Comparison of ENCODE assay signal across 23 cellular contexts in genomic region chr4:2054217-2054616, GRCh38. TPM values are rescaled to one million over a fixed set of nuclear protein-coding genes. Genes with fewer than 3 reads are reported as not detected.
DNase-seq lines count a peak whose midpoint lies in the region; ATAC-seq, FAIRE-seq and TF ChIP-seq lines count a peak whose summit lies in the region.
"Had no signal": no experiment of that assay in that cellular context is flagged by ENCODE, and none has a peak within 500 bp of the region (broad histone marks: within the 10 kb centered on the region; RNA-seq: fewer than 3 reads in every experiment).

No MANE protein-coding gene starts in this region.

- H3K27ac ChIP-seq in astrocyte (ENCODE audit: low read depth, low read length) (no peak overlapping the region), K562 (ENCODE audit: extremely low read depth, low read depth, low read length) (no peak overlapping the region), right lobe of liver (no peak overlapping the region), upper lobe of right lung (no peak overlapping the region)

- H3K36me3 ChIP-seq in astrocyte (ENCODE audit: insufficient read depth, low read length): no peaks in the 10 kb centered on the region
- no peaks in the 10 kb centered on the region for H3K36me3 ChIP-seq in K562 (ENCODE audit: control insufficient read depth, insufficient read depth, low read length)
- H3K36me3 ChIP-seq in right lobe of liver: no peaks in the 10 kb centered on the region
- no peaks in the 10 kb centered on the region for H3K36me3 ChIP-seq in upper lobe of right lung
- H3K36me3 ChIP-seq: BE2C had no signal

- no peaks in the 10 kb centered on the region for H3K4me1 Mint-ChIP-seq in astrocyte (ENCODE audit: low read depth, unreplicated experiment)

- TF ChIP-seq RAD21 in K562 (CRISPR knock-in tag; conservative IDR thresholded peaks at IDR 0.05 in 1 of 2, IDR thresholded peaks at IDR 0.05 in 1 of 2): no peak

- H2AFZ ChIP-seq in astrocyte (ENCODE audit: low read depth, low read length) (no peak overlapping the region), K562 (ENCODE audit: low read depth, low read length) (no peak overlapping the region)

- H3K9me3 Mint-ChIP-seq in astrocyte (ENCODE audit: unreplicated experiment): no peaks in the 10 kb centered on the region
- H3K9me3 Mint-ChIP-seq: CD8-positive, alpha-beta memory T cell; HFFc6 had no signal

- no peaks in the 10 kb centered on the region for H3K36me3 Mint-ChIP-seq in astrocyte (ENCODE audit: low read depth, unreplicated experiment)
- H3K36me3 Mint-ChIP-seq: CD4-positive, CD25-positive, alpha-beta regulatory T cell; CD8-positive, alpha-beta memory T cell had no signal

- H3K9me3 ChIP-seq in astrocyte (ENCODE audit: insufficient read depth, low read depth, low read length) (no peaks in the 10 kb centered on the region), K562 (replicated peaks; ENCODE audit: control insufficient read depth, insufficient read depth, low read depth, low read length) (no peaks in the 10 kb centered on the region), right lobe of liver (no peaks in the 10 kb centered on the region), upper lobe of right lung (no peaks in the 10 kb centered on the region)
- H3K9me3 ChIP-seq: BE2C had no signal

- ATAC-seq in K562: no peak
- ATAC-seq in right lobe of liver: no peak
- no peak for ATAC-seq in upper lobe of right lung
- ATAC-seq in SK-N-SH treated with all-trans-retinoic acid at 6 μM for 48 hours: no peak
- ATAC-seq: GM12878, HCT116 had no signal

- H3K4me1 ChIP-seq in astrocyte (ENCODE audit: insufficient read depth, low read length) (no peaks in the 10 kb centered on the region), K562 (replicated peaks in 1 of 2; ENCODE audit: control insufficient read depth in 2 of 2, insufficient read depth in 2 of 2, low read length in 2 of 2) (peaks cover 0 to 8% of the 10 kb centered on the region in 2 experiments; a peak in 3 of 5 replicates), right lobe of liver (no peaks in the 10 kb centered on the region), upper lobe of right lung (no peaks in the 10 kb centered on the region)
- H3K4me1 ChIP-seq: BE2C had no signal

- in situ Hi-C loops in K562 (cut with MboI): no loop called here

- no peaks in the 10 kb centered on the region for H4K20me1 ChIP-seq in astrocyte (ENCODE audit: insufficient read depth, low read length)
- no peaks in the 10 kb centered on the region for H4K20me1 ChIP-seq in K562 (replicated peaks; ENCODE audit: control insufficient read depth, insufficient read depth, low read length)

- FAIRE-seq in astrocyte (lab: Jason Lieb, UNC) (no peak), K562 (lab: Jason Lieb, UNC) (no peak)
- FAIRE-seq: A204.1, GM12878, HTR-8/SVneo had no signal

- H3K79me2 ChIP-seq in astrocyte (ENCODE audit: insufficient read depth, low read length) (no peaks in the 10 kb centered on the region), K562 (ENCODE audit: control insufficient read depth, insufficient read depth, low read length) (no peaks in the 10 kb centered on the region)

- H3K27me3 Mint-ChIP-seq in astrocyte (ENCODE audit: low read depth, unreplicated experiment): peaks cover 52% of the 10 kb centered on the region

- BruUV-seq in K562 (replicated peaks; lab: Mats Ljungman, UMichigan): no TSS peak

- H3K4me3 ChIP-seq in astrocyte (ENCODE audit: insufficient read depth, low read depth, low read length) (no peak overlapping the region), K562 (no peak overlapping the region), right lobe of liver (no peak overlapping the region), upper lobe of right lung (no peak overlapping the region)
- H3K4me3 ChIP-seq: GM12878 had no signal

- TF ChIP-seq POLR2A in K562 (conservative IDR thresholded peaks at IDR 0.05) (no peak), right lobe of liver (IDR thresholded peaks at IDR 0.05) (no peak)

- H3K9ac ChIP-seq in astrocyte (ENCODE audit: low read length) (no peak overlapping the region), K562 (ENCODE audit: insufficient read depth in 1 of 2, low read depth in 2 of 2, low read length in 2 of 2) (no peak overlapping the region)

- DNase-seq in astrocyte (ENCODE audit: low read depth) (no peak), K562 (ENCODE audit: extremely low read depth in 1 of 4, low spot score in 3 of 4) (no peak), right lobe of liver (peak in 2 of 3 donors; percentile 2 to 15), upper lobe of right lung (peak; percentile 8), NCI-H345 treated with DMSO at 0.1 percent for 48 hours (lab: John Stamatoyannopoulos, UW; ENCODE audit: unreplicated experiment) (no peak)
- DNase-seq: ACHN; BE2C; C1 segment of cervical spinal cord; CD4-positive, CD25-positive, alpha-beta regulatory T cell; CD8-positive, alpha-beta memory T cell; COR-L47; DMS 273 treated with DMSO at 0.1 percent for 48 hours; DMS53; DND-41; EL; GOT3; H7; HFFc6 had no signal

- CTCF ChIA-PET in K562 (lab: Yijun Ruan, JAX; ENCODE audit: low intra/inter-chr PET ratio): interaction anchor here (0.6 kb wide), 1 partner anchor 197 kb away, joined by 7 read pairs; no protein-coding TSS in a partner anchor

- POLR2A ChIA-PET in K562 (lab: Yijun Ruan, JAX): interaction anchor here (0.5 kb wide), 1 partner anchor 197 kb away, joined by 3 read pairs; no protein-coding TSS in a partner anchor

- intact Hi-C loops in K562 (cut with micrococcal nuclease): no loop called here
- intact Hi-C loops in right lobe of liver (cut with DNase I): no loop called here
- intact Hi-C loops in upper lobe of right lung (cut with DNase I): no loop called here

- H3K9me1 ChIP-seq in K562 (ENCODE audit: control insufficient read depth, insufficient read depth, low read length): no peaks in the 10 kb centered on the region

- no peak overlapping the region for H3K4me2 ChIP-seq in astrocyte (ENCODE audit: low read length)
- no peak overlapping the region for H3K4me2 ChIP-seq in K562 (ENCODE audit: insufficient read depth, low read length)

- TF ChIP-seq CTCF in astrocyte (IDR thresholded peaks at IDR 0.05; ENCODE audit: insufficient read depth, low read depth, low read length) (no peak), K562 (IDR thresholded peaks at IDR 0.05 in 2 of 3, conservative IDR thresholded peaks at IDR 0.05 in 1 of 3; ENCODE audit: insufficient read depth in 2 of 3, low read depth in 1 of 3, low read length in 3 of 3) (no peak), right lobe of liver (IDR thresholded peaks at IDR 0.05) (no peak), upper lobe of right lung (IDR thresholded peaks at IDR 0.05) (no peak)

- H3K27me3 ChIP-seq in astrocyte (ENCODE audit: insufficient read depth, low read length) (peaks cover 33% of the 10 kb centered on the region), K562 (ENCODE audit: control insufficient read depth in 2 of 2, insufficient read depth in 2 of 2, low read length in 2 of 2) (0 out of 5 replicates have a peak, but pooled peaks cover 0 to 4% of the 10 kb centered on the region in 2 experiments), right lobe of liver (peaks cover 0 to 10% of the 10 kb centered on the region in 2 donors), upper lobe of right lung (peaks cover 57% of the 10 kb centered on the region)

- TF ChIP-seq EP300 in K562 (IDR thresholded peaks at IDR 0.05; ENCODE audit: low read length): no peak

- 18% methylated on average over 6 of the region's 6 CpGs for WGBS in K562 (ENCODE audit: insufficient coverage, low coverage, missing lambda C conversion rate)
- WGBS in right lobe of liver (ENCODE audit: insufficient coverage, low coverage, low lambda C conversion rate, missing lambda C conversion rate): 56% methylated on average over 4 of the region's 6 CpGs

- H3K4me3 Mint-ChIP-seq in astrocyte (ENCODE audit: unreplicated experiment): no peak overlapping the region
- H3K4me3 Mint-ChIP-seq: CD4-positive, CD25-positive, alpha-beta regulatory T cell; CD8-positive, alpha-beta memory T cell; HFFc6 had no signal

- peak overlapping the region; percentile 48 for H3K27ac Mint-ChIP-seq in astrocyte (ENCODE audit: unreplicated experiment)
- H3K27ac Mint-ChIP-seq: CD4-positive, CD25-positive, alpha-beta regulatory T cell; HFFc6 had no signal

RNA-seq across cellular contexts. Expression of gene NAT8L, which starts 4.9 kb away (rescaled TPM):
- total RNA-seq in astrocyte: 1.2 and 1.6 TPM in 2 replicates
- total RNA-seq in K562 (2011; cell fraction: chromatin; rRNA removed; ENCODE audit: low replicate concordance): 10.2 and 23.1 TPM in 2 replicates
- total RNA-seq in K562 (2011; cell fraction: nucleolus; rRNA removed): 12.9 and 15.8 TPM in 2 replicates
- total RNA-seq in K562 (2011; cell fraction: nucleoplasm; rRNA removed): 10.6 and 15.3 TPM in 2 replicates
- 3.8 and 5.3 TPM in 2 replicates for total RNA-seq in K562 (2014; rRNA removed)
- total RNA-seq in K562 (2014; rRNA removed; fragmentation: Illumina TruSeq; extraction: Trizol): 0.62 and 0.67 TPM in 2 replicates
- 1.5 and 1.7 TPM in 2 replicates for total RNA-seq in K562 (2015; rRNA removed; fragmentation: Illumina TruSeq; extraction: Trizol)
- total RNA-seq in K562 (2021): 9.5 and 11.0 TPM in 2 replicates
- 3.9 and 4.9 TPM in 2 replicates for polyA plus RNA-seq in K562 (2011; rRNA removed)
- 7.9 and 9.1 TPM in 2 replicates for polyA plus RNA-seq in K562 (2011; cell fraction: cytosol; rRNA removed)
- 19.1 and 19.2 TPM in 2 replicates for polyA plus RNA-seq in K562 (2011; cell fraction: nucleus; rRNA removed)
- polyA plus RNA-seq in K562 (2012): 4.7 and 7.3 TPM in 2 replicates
- polyA plus RNA-seq in K562 (2014; fragmentation: Illumina TruSeq; extraction: Trizol): 1.5 and 3.1 TPM in 2 replicates
- polyA plus RNA-seq in K562 (2014; fragmentation: Nextera tagmentation; extraction: Ambion mirVana): under 1 TPM; 0.06 to 0.07 TPM
- 2.9 and 3.7 TPM in 2 replicates for polyA plus RNA-seq in K562 (2014; rRNA removed)
- 39.8 and 58.5 TPM in 2 replicates for polyA minus RNA-seq in K562 (2011; rRNA and poly(A)+ RNA removed)
- 7.1 and 7.3 TPM in 2 replicates for polyA minus RNA-seq in K562 (2011; cell fraction: cytosol; rRNA and poly(A)+ RNA removed)
- 4.3 TPM in 2 replicates for polyA minus RNA-seq in K562 (2011; cell fraction: nucleus; rRNA and poly(A)+ RNA removed)
- total RNA-seq in right lobe of liver: under 1 TPM in 2 of 6 experiments, not detected in 4; 0.02 to 0.05 TPM
- 0.46 TPM for total RNA-seq in upper lobe of right lung
- polyA plus RNA-seq: CD8-positive, alpha-beta memory T cell had no signal

RNA-seq across cellular contexts. Expression of gene NELFA, which starts 45.4 kb away (rescaled TPM):
- total RNA-seq in astrocyte: 22.1 and 24.5 TPM in 2 replicates
- 38.8 and 78.3 TPM in 2 replicates for total RNA-seq in K562 (2011; cell fraction: chromatin; rRNA removed; ENCODE audit: low replicate concordance)
- total RNA-seq in K562 (2011; cell fraction: nucleolus; rRNA removed): 62.0 and 74.4 TPM in 2 replicates
- 44.5 and 47.7 TPM in 2 replicates for total RNA-seq in K562 (2011; cell fraction: nucleoplasm; rRNA removed)
- 29.1 and 33.3 TPM in 2 replicates for total RNA-seq in K562 (2014; rRNA removed)
- total RNA-seq in K562 (2014; rRNA removed; fragmentation: Illumina TruSeq; extraction: Trizol): 10.6 and 12.0 TPM in 2 replicates
- total RNA-seq in K562 (2015; rRNA removed; fragmentation: Illumina TruSeq; extraction: Trizol): 16.4 and 18.9 TPM in 2 replicates
- total RNA-seq in K562 (2021): 59.6 and 63.0 TPM in 2 replicates
- polyA plus RNA-seq in K562 (2011; rRNA removed): 12.9 and 28.3 TPM in 2 replicates
- 19.0 and 31.9 TPM in 2 replicates for polyA plus RNA-seq in K562 (2011; cell fraction: cytosol; rRNA removed)
- 59.7 and 83.0 TPM in 2 replicates for polyA plus RNA-seq in K562 (2011; cell fraction: nucleus; rRNA removed)
- polyA plus RNA-seq in K562 (2012): 44.5 and 46.5 TPM in 2 replicates
- 14.8 and 32.1 TPM in 2 replicates for polyA plus RNA-seq in K562 (2014; fragmentation: Illumina TruSeq; extraction: Trizol)
- polyA plus RNA-seq in K562 (2014; fragmentation: Nextera tagmentation; extraction: Ambion mirVana): 1 to 10 TPM in 1 of 2 experiments, under 1 TPM in 1; 0.76 to 1.4 TPM
- 33.6 and 36.5 TPM in 2 replicates for polyA plus RNA-seq in K562 (2014; rRNA removed)
- 7.8 and 9.9 TPM in 2 replicates for polyA minus RNA-seq in K562 (2011; rRNA and poly(A)+ RNA removed)
- polyA minus RNA-seq in K562 (2011; cell fraction: cytosol; rRNA and poly(A)+ RNA removed): 26.9 and 38.7 TPM in 2 replicates
- polyA minus RNA-seq in K562 (2011; cell fraction: nucleus; rRNA and poly(A)+ RNA removed): 48.3 and 117 TPM in 2 replicates
- 10 to 100 TPM in 2 of 6 experiments, 1 to 10 TPM in 4; 6.6 to 14.7 (median 8.7) TPM for total RNA-seq in right lobe of liver
- 22.7 TPM for total RNA-seq in upper lobe of right lung

Comparison
In these comparisons a context has a peak if more than half of its experiments do, and no peak if none do; other contexts are left out.
1. DNase-seq: peak in right lobe of liver (2 of 3) and upper lobe of right lung (single experiment); none in astrocyte (single experiment), K562 (0 of 4) and NCI-H345 treated with DMSO at 0.1 percent for 48 hours (single experiment).